In genomic region chr4:76697129-76697803, GRCh38 we compare ENCODE assay signal across 10 cellular contexts.
DNase-seq lines count a peak whose midpoint lies in the region; ATAC-seq and FAIRE-seq lines count a peak whose summit lies in the region.
"Had no signal": no experiment of that assay in that cellular context is flagged by ENCODE, and none has a peak within 500 bp of the region (broad histone marks: within the 10 kb centered on the region; RNA-seq: fewer than 3 reads in every experiment).

No MANE protein-coding gene starts in this region.

- no peak overlapping the region for H3K9ac ChIP-seq in BLaER1 treated with 17β-estradiol and CSF1 and Interleukin-3, amounts not matched to agents 10 nM and 100 nM

- peak; percentile 89 for FAIRE-seq in GM19239 (lab: Jason Lieb, UNC)

- H3K27ac ChIP-seq in BLaER1 treated with 17β-estradiol and CSF1 and Interleukin-3, amounts not matched to agents 10 nM and 100 nM, result peak overlapping the region in 3 of 11 experiments; percentile 1 to 36 (median 33); a peak in 2 of 22 replicates
- H3K27ac ChIP-seq: skin epidermis had no signal

- H3K9me3 ChIP-seq in BLaER1 treated with 17β-estradiol and CSF1 and Interleukin-3, amounts not matched to agents 10 nM and 100 nM (replicated peaks in 1 of 11), result no peaks in the 10 kb centered on the region

- DNase-seq in GM19239 (ENCODE audit: insufficient read length, low spot score) (no peak), SW480 (ENCODE audit: low spot score) (no peak), GF-D8 (lab: John Stamatoyannopoulos, UW) (no peak), NCI-H146 (lab: John Stamatoyannopoulos, UW) (no peak)
- no peak for DNase-seq in stimulated activated CD4-positive, alpha-beta T cell treated with anti-CD3 and anti-CD28 coated beads, Interleukin-4, amount 100 ng/mL, for 4 hours
- DNase-seq: AML-193 had no signal

- peaks cover 0 to 46% (median 0%) of the 10 kb centered on the region in 11 experiments; a peak in 5 of 22 replicates for H3K36me3 ChIP-seq in BLaER1 treated with 17β-estradiol and CSF1 and Interleukin-3, amounts not matched to agents 10 nM and 100 nM

- H4K20me1 ChIP-seq in BLaER1 treated with 17β-estradiol and CSF1 and Interleukin-3, amounts not matched to agents 10 nM and 100 nM, result peaks cover 0 to 20% (median 0%) of the 10 kb centered on the region in 11 experiments; a peak in 2 of 22 replicates

- peak overlapping the region in 10 of 11 experiments; percentile 15 to 76 (median 56); a peak in 17 of 22 replicates for H3K4me2 ChIP-seq in BLaER1 treated with 17β-estradiol and CSF1 and Interleukin-3, amounts not matched to agents 10 nM and 100 nM

- no peak overlapping the region for H3K4me3 ChIP-seq in BLaER1 treated with 17β-estradiol and CSF1 and Interleukin-3, amounts not matched to agents 10 nM and 100 nM
- H3K4me3 ChIP-seq: skin epidermis had no signal

- H3K4me1 ChIP-seq in BLaER1 treated with 17β-estradiol and CSF1 and Interleukin-3, amounts not matched to agents 10 nM and 100 nM, result peaks cover 0 to 58% (median 30%) of the 10 kb centered on the region in 10 experiments; a peak in 16 of 20 replicates

- ATAC-seq in HG02759 (IDR thresholded peaks at IDR 0.05; ENCODE audit: unreplicated experiment), result peak; percentile 88
- peak; percentile 89 for ATAC-seq in HG03571 (IDR thresholded peaks at IDR 0.05; ENCODE audit: unreplicated experiment)

- H3K27me3 ChIP-seq in BLaER1 treated with 17β-estradiol and CSF1 and Interleukin-3, amounts not matched to agents 10 nM and 100 nM, result peaks cover 0 to 13% (median 0%) of the 10 kb centered on the region in 11 experiments; a peak in 2 of 22 replicates
